8 cellular contexts compared by ENCODE assay signal in genomic region chr7:77538186-77538907, GRCh38. TPM values are rescaled to one million over a fixed set of nuclear protein-coding genes. Genes with fewer than 3 reads are reported as not detected.
DNase-seq lines count a peak whose midpoint lies in the region; ATAC-seq and TF ChIP-seq lines count a peak whose summit lies in the region.

No MANE protein-coding gene starts in this region.

- H3K4me3 ChIP-seq in PC-9 (peak overlapping the region; percentile 83), mammary epithelial cell (replicated peaks in 1 of 3; ENCODE audit: insufficient read depth in 1 of 3, low read depth in 2 of 3, low read length in 3 of 3) (peak overlapping the region; percentile 71 to 96 (median 96)), iPS-18a (ENCODE audit: low read length) (peak overlapping the region; percentile 85)

- H3K4me1 ChIP-seq in PC-9 (replicated peaks; ENCODE audit: insufficient read depth): peaks cover 38% of the 10 kb centered on the region
- H3K4me1 ChIP-seq in mammary epithelial cell (ENCODE audit: insufficient read depth, low read length): peaks cover 47% of the 10 kb centered on the region
- H3K4me1 ChIP-seq in iPS-18a (ENCODE audit: control insufficient read depth, low read depth, low read length): peaks cover 12% of the 10 kb centered on the region

- H3K9me3 ChIP-seq in PC-9 (ENCODE audit: insufficient read depth, low read depth): no peaks in the 10 kb centered on the region
- no peaks in the 10 kb centered on the region for H3K9me3 ChIP-seq in mammary epithelial cell (replicated peaks; ENCODE audit: insufficient read depth, low read length)
- no peaks in the 10 kb centered on the region for H3K9me3 ChIP-seq in iPS-18a (ENCODE audit: control insufficient read depth, low read depth, low read length)

- H3K4me2 ChIP-seq in PC-9 (peak overlapping the region; percentile 95), mammary epithelial cell (ENCODE audit: insufficient read depth, low read depth, low read length) (peak overlapping the region; percentile 97)

- TF ChIP-seq CTCF in PC-9 (conservative IDR thresholded peaks at IDR 0.05) (no peak), mammary epithelial cell (conservative IDR thresholded peaks at IDR 0.05 in 1 of 2, IDR thresholded peaks at IDR 0.05 in 1 of 2; ENCODE audit: extremely low read depth in 1 of 2, insufficient read depth in 1 of 2, low read depth in 1 of 2, low read length in 2 of 2) (no peak)

- dilution Hi-C loops in mammary epithelial cell (cut with HindIII; ENCODE audit: low sequenced_read_pairs): no loop called here

- H3K9ac ChIP-seq in mammary epithelial cell (ENCODE audit: insufficient read depth, low read length): peak overlapping the region; percentile 93
- peak overlapping the region; percentile 81 for H3K9ac ChIP-seq in iPS-18a (ENCODE audit: low read length)

- CTCF ChIA-PET in PC-9 (lab: Charles Lee): interaction anchor here (0.7 kb wide), 1 partner anchor 123 kb away, joined by 3 read pairs; no protein-coding TSS in a partner anchor
- CTCF ChIA-PET in mammary epithelial cell (lab: Charles Lee; ENCODE audit: low non-redundant PET): interaction anchor here (0.7 kb wide), 1 partner anchor 403 kb away, joined by 3 read pairs; no protein-coding TSS in a partner anchor

- peaks cover 50% of the 10 kb centered on the region for H3F3A ChIP-seq in PC-9 (ENCODE audit: insufficient read depth, low read depth)

- intact Hi-C loops in PC-9 (cut with micrococcal nuclease; ENCODE audit: unreplicated experiment) (loop anchor here (1.0 to 5.0 kb wide), 3 partner anchors 56 to 111 kb away; no protein-coding TSS in a partner anchor), mammary epithelial cell (cut with micrococcal nuclease) (loop anchor here (1.0 to 5.0 kb wide), 5 partner anchors 28 to 146 kb away; no protein-coding TSS in a partner anchor)

- peak overlapping the region; percentile 96 for H3K27ac ChIP-seq in PC-9
- peak overlapping the region; percentile 86 for H3K27ac ChIP-seq in mammary epithelial cell (ENCODE audit: insufficient read depth, low read depth, low read length)
- peak overlapping the region; percentile 70 for H3K27ac ChIP-seq in iPS-18a (ENCODE audit: low read length)

- peaks cover 76% of the 10 kb centered on the region for H3K79me2 ChIP-seq in PC-9 (ENCODE audit: low read depth)
- peaks cover 67% of the 10 kb centered on the region for H3K79me2 ChIP-seq in mammary epithelial cell (ENCODE audit: insufficient read depth, low read length)

- no peak for ATAC-seq in GM19397 (IDR thresholded peaks at IDR 0.05; ENCODE audit: unreplicated experiment)

- no peaks in the 10 kb centered on the region for H3K9me2 ChIP-seq in PC-9 (ENCODE audit: insufficient read depth)

- H4K20me1 ChIP-seq in PC-9 (ENCODE audit: insufficient read depth): peaks cover 20% of the 10 kb centered on the region; the same call in 1 of the 2 replicates
- peaks cover 5% of the 10 kb centered on the region for H4K20me1 ChIP-seq in mammary epithelial cell (ENCODE audit: insufficient read depth, low read length)

- no peak overlapping the region for H2AFZ ChIP-seq in PC-9
- peak overlapping the region; percentile 11 for H2AFZ ChIP-seq in mammary epithelial cell (ENCODE audit: low read depth, low read length)

- WGBS in mammary epithelial cell (ENCODE audit: low coverage, missing lambda C conversion rate): 4% methylated on average over 12 of the region's 31 CpGs

- in situ Hi-C loops in mammary epithelial cell (cut with MboI; ENCODE audit: low sequenced_read_pairs in 2 of 2): no loop called here

- no peaks in the 10 kb centered on the region for H3K27me3 ChIP-seq in PC-9 (ENCODE audit: insufficient read depth, low read depth)
- no peaks in the 10 kb centered on the region for H3K27me3 ChIP-seq in mammary epithelial cell (ENCODE audit: insufficient read depth, low read length)
- H3K27me3 ChIP-seq in iPS-18a (ENCODE audit: control insufficient read depth, insufficient read depth, low read length): no peaks in the 10 kb centered on the region

- peaks cover 16% of the 10 kb centered on the region for H3K36me3 ChIP-seq in PC-9 (ENCODE audit: low read depth)
- peaks cover 2% of the 10 kb centered on the region for H3K36me3 ChIP-seq in mammary epithelial cell (ENCODE audit: insufficient read depth, low read length)
- H3K36me3 ChIP-seq in iPS-18a (ENCODE audit: control insufficient read depth, low read depth, low read length): peaks cover 5% of the 10 kb centered on the region

- BruUV-seq in PC-9 (replicated peaks; lab: Mats Ljungman, UMichigan) (TSS peak; percentile 23), mammary epithelial cell (replicated peaks; lab: Mats Ljungman, UMichigan) (no TSS peak)

- POLR2A ChIA-PET in PC-9 (lab: Charles Lee; ENCODE audit: unreplicated experiment): interaction anchor here (0.6 to 0.8 kb wide), 5 partner anchors 107 to 203 kb away, joined by 3 to 21 read pairs (median 7); no protein-coding TSS in a partner anchor

- peak; percentile 47 for DNase-seq in DMS79 (lab: John Stamatoyannopoulos, UW)
- DNase-seq in HuH-7 (ENCODE audit: low spot score): peak; percentile 69
- DNase-seq in PC-9: peak; percentile 84 to 88
- peak; percentile 89 for DNase-seq in mammary epithelial cell
- peak; percentile 68 for DNase-seq in retina
- DNase-seq in activated effector memory CD4-positive, alpha-beta T cell treated with anti-CD3 and anti-CD28 coated beads, Interleukin-2, amount 50 U/mL, for 16 hours: no peak

RNA-seq across cellular contexts. Expression of gene PTPN12, which starts 1.3 kb away (rescaled TPM):
- 91.1 and 118 TPM in 2 replicates for total RNA-seq in PC-9 (2021)
- 100 to 1,000 TPM in 1 of 2 donors, 10 to 100 TPM in 1; 71.0 to 102 TPM for total RNA-seq in mammary epithelial cell
- polyA plus RNA-seq in mammary epithelial cell: 39.4 TPM
- polyA minus RNA-seq in mammary epithelial cell: 149 TPM
